ENCODE assay signal across 1 cellular context in the genomic region with DNA sequence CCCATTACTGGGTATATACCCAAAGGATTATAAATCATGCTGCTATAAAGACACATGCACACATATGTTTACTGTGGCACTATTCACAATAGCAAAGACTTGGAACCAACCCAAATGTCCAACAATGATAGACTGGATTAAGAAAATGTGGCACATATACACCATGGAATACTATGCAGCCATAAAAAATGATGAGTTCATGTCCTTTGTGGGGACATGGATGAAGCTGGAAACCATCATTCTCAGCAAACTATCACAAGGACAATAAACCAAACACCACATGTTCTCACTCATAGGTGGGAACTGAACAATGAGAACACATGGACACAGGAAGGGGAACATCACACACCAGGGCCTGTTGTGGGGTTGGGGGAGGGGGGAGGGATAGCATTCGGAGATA. TPM values are rescaled to one million over a fixed set of nuclear protein-coding genes. Genes with fewer than 3 reads are reported as not detected.
"Had no signal": no experiment of that assay in that cellular context is flagged by ENCODE, and none has a peak within 500 bp of the region (broad histone marks: within the 10 kb centered on the region; RNA-seq: fewer than 3 reads in every experiment).

No MANE protein-coding gene starts in this region.

RNA-seq across cellular contexts. Expression of a gene that starts 57.7 kb away (rescaled TPM):
- total RNA-seq: OCI-LY7 had no signal
